Comparison of ENCODE assay signal across 6 cellular contexts in genomic region chr1:151147132-151147503, GRCh38. TPM values are rescaled to one million over a fixed set of nuclear protein-coding genes. Genes with fewer than 3 reads are reported as not detected.
DNase-seq lines count a peak whose midpoint lies in the region; ATAC-seq, FAIRE-seq and TF ChIP-seq lines count a peak whose summit lies in the region.

No MANE protein-coding gene starts in this region.

- H3K79me2 ChIP-seq in astrocyte (ENCODE audit: insufficient read depth, low read length): no peaks in the 10 kb centered on the region

- TF ChIP-seq POLR2A in GM12891 (IDR thresholded peaks at IDR 0.05; ENCODE audit: low read depth, low read length): no peak

- peak overlapping the region; percentile 71 for H3K4me3 ChIP-seq in astrocyte (ENCODE audit: insufficient read depth, low read depth, low read length)

- peaks cover 2% of the 10 kb centered on the region for H3K27me3 ChIP-seq in astrocyte (ENCODE audit: insufficient read depth, low read length)

- no peaks in the 10 kb centered on the region for H3K9me3 Mint-ChIP-seq in astrocyte (ENCODE audit: unreplicated experiment)

- H3K4me3 Mint-ChIP-seq in astrocyte (ENCODE audit: unreplicated experiment): peak overlapping the region; percentile 91

- H3K9me3 ChIP-seq in astrocyte (ENCODE audit: insufficient read depth, low read depth, low read length): no peaks in the 10 kb centered on the region

- ATAC-seq in HG02885 (IDR thresholded peaks at IDR 0.05; ENCODE audit: poor library complexity, unreplicated experiment): no peak

- H3K27me3 Mint-ChIP-seq in astrocyte (ENCODE audit: low read depth, unreplicated experiment): peaks cover 18% of the 10 kb centered on the region

- DNase-seq in GM12891 (ENCODE audit: insufficient read length, low spot score) (no peak), astrocyte (ENCODE audit: low read depth) (no peak), myocyte (ENCODE audit: low read depth) (peak; percentile 28), Ammon's horn (ENCODE audit: low spot score) (no peak), DMS53 (lab: John Stamatoyannopoulos, UW) (no peak)

- H3K9ac ChIP-seq in astrocyte (ENCODE audit: low read length): peak overlapping the region; percentile 81

- peaks cover 5% of the 10 kb centered on the region for H3K36me3 Mint-ChIP-seq in astrocyte (ENCODE audit: low read depth, unreplicated experiment)

- H2AFZ ChIP-seq in astrocyte (ENCODE audit: low read depth, low read length): peak overlapping the region; percentile 80

- FAIRE-seq in GM12891 (lab: Jason Lieb, UNC) (peak; percentile 69), astrocyte (lab: Jason Lieb, UNC) (no peak)

- H3K27ac Mint-ChIP-seq in astrocyte (ENCODE audit: unreplicated experiment): peak overlapping the region; percentile 85

- peak overlapping the region; percentile 1 for H3K27ac ChIP-seq in astrocyte (ENCODE audit: low read depth, low read length)

- H3K4me2 ChIP-seq in astrocyte (ENCODE audit: low read length): peak overlapping the region; percentile 84

- H3K36me3 ChIP-seq in astrocyte (ENCODE audit: insufficient read depth, low read length): no peaks in the 10 kb centered on the region

- H3K4me1 ChIP-seq in astrocyte (ENCODE audit: insufficient read depth, low read length): peaks cover 14% of the 10 kb centered on the region

- TF ChIP-seq CTCF in astrocyte (IDR thresholded peaks at IDR 0.05; ENCODE audit: insufficient read depth, low read depth, low read length): no peak

- H4K20me1 ChIP-seq in astrocyte (ENCODE audit: insufficient read depth, low read length): peaks cover 12% of the 10 kb centered on the region

- peaks cover 16% of the 10 kb centered on the region for H3K4me1 Mint-ChIP-seq in astrocyte (ENCODE audit: low read depth, unreplicated experiment)

TF ChIP-seq in GM12891, 5 proteins besides CTCF, POLR2A, EP300 and RAD21:
- TF ChIP-seq POLR2AphosphoS5 (IDR thresholded peaks at IDR 0.05; ENCODE audit: low read depth, low read length) (no peak), TAF1 (IDR thresholded peaks at IDR 0.05; ENCODE audit: low read depth, low read length) (no peak), SPI1 (IDR thresholded peaks at IDR 0.05; ENCODE audit: low read depth, low read length) (no peak), PAX5 (IDR thresholded peaks at IDR 0.05; ENCODE audit: insufficient read depth, low read length, severe bottlenecking) (no peak), POU2F2 (IDR thresholded peaks at IDR 0.05; ENCODE audit: low read depth, low read length) (no peak)
TF ChIP-seq in GM12891: peak in this region for 0.

RNA-seq across cellular contexts. Expression of gene SEMA6C, which starts 0.7 kb away (rescaled TPM):
- 0.31 TPM for polyA plus RNA-seq in GM12891 (2012; ENCODE audit: low read depth, missing spikeins)
- total RNA-seq in astrocyte: 7.4 and 7.5 TPM in 2 replicates
- 73.1 and 132 TPM in 2 replicates for total RNA-seq in myocyte
- polyA plus RNA-seq in myocyte (2012): 24.5 TPM

RNA-seq across cellular contexts. Expression of gene TNFAIP8L2, which starts 9.3 kb away (rescaled TPM):
- polyA plus RNA-seq in GM12891 (2012; ENCODE audit: low read depth, missing spikeins): 12.5 TPM
- total RNA-seq in astrocyte (not detected in 2 replicates), myocyte (not detected in 2 replicates)
- polyA plus RNA-seq in myocyte (2012): 0.38 TPM

RNA-seq across cellular contexts. Expression of gene LYSMD1, which starts 18.6 kb away (rescaled TPM):
- 2.1 TPM for polyA plus RNA-seq in GM12891 (2012; ENCODE audit: low read depth, missing spikeins)
- total RNA-seq in astrocyte: 9.5 and 9.9 TPM in 2 replicates
- 18.7 and 23.9 TPM in 2 replicates for total RNA-seq in myocyte
- 12.1 TPM for polyA plus RNA-seq in myocyte (2012)

RNA-seq across cellular contexts. Expression of gene SCNM1, which starts 18.8 kb away (rescaled TPM):
- polyA plus RNA-seq in GM12891 (2012; ENCODE audit: low read depth, missing spikeins): 57.4 TPM
- 64.3 and 66.5 TPM in 2 replicates for total RNA-seq in astrocyte
- total RNA-seq in myocyte: 26.0 and 26.1 TPM in 2 replicates
- polyA plus RNA-seq in myocyte (2012): 47.3 TPM

RNA-seq across cellular contexts. Expression of gene TMOD4, which starts 28.7 kb away (rescaled TPM):
- polyA plus RNA-seq in GM12891 (2012; ENCODE audit: low read depth, missing spikeins): 0.98 TPM
- total RNA-seq in astrocyte (1.4 TPM in 1 of 2 replicates, not detected in the other), myocyte (0.35 and 0.47 TPM in 2 replicates)
- polyA plus RNA-seq in myocyte (2012): 0.18 TPM
